ENCODE assay signal across 10 cellular contexts in the genomic region with DNA sequence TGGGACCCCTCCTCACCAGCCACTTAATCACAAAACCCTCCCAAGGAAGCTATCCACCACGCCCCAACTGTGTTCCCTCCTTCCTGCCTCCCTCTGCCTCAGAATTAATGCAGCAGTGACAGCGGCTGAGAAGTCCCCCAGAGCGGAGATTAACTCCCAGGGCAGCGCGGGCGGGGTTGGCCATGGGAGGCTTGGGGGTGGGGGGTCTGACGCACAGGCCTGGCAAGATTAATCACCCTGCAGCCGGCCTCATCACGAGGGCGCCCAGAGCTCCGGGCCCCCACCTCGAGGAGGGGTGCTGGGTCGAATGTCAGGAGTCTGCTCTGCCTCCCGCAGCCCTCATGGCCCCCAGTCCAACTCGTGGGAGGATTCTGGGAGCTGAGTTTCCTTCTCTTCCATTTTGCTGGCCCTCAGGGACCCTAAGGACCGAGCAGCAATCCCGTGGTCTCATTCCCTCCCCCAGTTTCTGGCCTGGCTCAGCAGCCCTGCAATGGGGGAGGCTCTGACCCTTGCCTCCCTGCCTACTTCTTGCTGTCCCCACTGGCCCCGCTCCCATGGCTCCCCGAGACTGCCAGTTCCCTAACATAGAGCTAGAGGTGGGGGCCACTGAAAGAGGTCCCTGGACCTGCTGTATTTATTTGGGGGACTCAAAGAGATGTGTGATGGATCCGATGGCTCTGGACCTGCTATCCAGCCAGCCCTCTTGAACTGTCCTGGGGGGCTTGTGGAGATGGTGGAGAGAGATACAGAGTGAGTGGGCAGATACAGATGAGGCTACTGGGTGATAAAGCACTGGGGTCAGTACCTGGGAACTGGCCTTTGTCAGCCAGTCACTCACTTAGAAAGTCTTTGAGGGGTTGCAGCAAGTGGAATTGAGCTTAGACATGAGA. TPM values are rescaled to one million over a fixed set of nuclear protein-coding genes. Genes with fewer than 3 reads are reported as not detected.
DNase-seq lines count a peak whose midpoint lies in the region; ATAC-seq and TF ChIP-seq lines count a peak whose summit lies in the region.
"Had no signal": no experiment of that assay in that cellular context is flagged by ENCODE, and none has a peak within 500 bp of the region (broad histone marks: within the 10 kb centered on the region; RNA-seq: fewer than 3 reads in every experiment).

No MANE protein-coding gene starts in this region.

- no peak overlapping the region for H3K4me3 ChIP-seq in body of pancreas
- no peak overlapping the region for H3K4me3 ChIP-seq in thymus (ENCODE audit: low read length)

- no peaks in the 10 kb centered on the region for H3K36me3 ChIP-seq in body of pancreas (replicated peaks in 1 of 2; ENCODE audit: insufficient read depth in 1 of 2, low read depth in 2 of 2)
- no peaks in the 10 kb centered on the region for H3K36me3 ChIP-seq in thymus (ENCODE audit: control insufficient read depth, insufficient read depth)

- TF ChIP-seq POLR2A in body of pancreas (IDR thresholded peaks at IDR 0.05), result peak in 1 of 3 donors; percentile 1

- DNase-seq in DMS 273 (lab: John Stamatoyannopoulos, UW; ENCODE audit: unreplicated experiment), result peak; percentile 73
- no peak for DNase-seq in DMS 273 treated with DMSO at 0.1 percent for 48 hours (lab: John Stamatoyannopoulos, UW)
- peak in 3 of 4 donors; percentile 63 to 70 (median 66) for DNase-seq in body of pancreas
- DNase-seq in left kidney (ENCODE audit: low read depth, low spot score), result peak; percentile 94
- DNase-seq in kidney glomerular epithelial cell (lab: John Stamatoyannopoulos, UW), result no peak

- intact Hi-C loops in body of pancreas (cut with DNase I), result no loop called here

- TF ChIP-seq CTCF in body of pancreas (IDR thresholded peaks at IDR 0.05), result peak in 1 of 7 experiments; percentile 7

- 28 to 37% methylated on average over 10 to 20 of the region's 20 CpGs for WGBS in body of pancreas, 2 donors
- 68% methylated on average over 20 of the region's 20 CpGs for WGBS in thymus

- H3K27ac ChIP-seq in body of pancreas (peak overlapping the region; percentile 78 to 86 (median 82)), thymus (ENCODE audit: low read depth) (peak overlapping the region; percentile 8)
- H3K27ac ChIP-seq: 22Rv1, HL-60 had no signal

- H3K4me1 ChIP-seq in body of pancreas, result peaks cover 62% of the 10 kb centered on the region
- peaks cover 46% of the 10 kb centered on the region for H3K4me1 ChIP-seq in thymus (ENCODE audit: control insufficient read depth, insufficient read depth, low read length)

- H3K9me3 ChIP-seq in body of pancreas (no peaks in the 10 kb centered on the region), thymus (ENCODE audit: control insufficient read depth) (no peaks in the 10 kb centered on the region)

- ATAC-seq in body of pancreas (no peak), GM21367 (IDR thresholded peaks at IDR 0.05; ENCODE audit: unreplicated experiment) (no peak), GM21786 (IDR thresholded peaks at IDR 0.05; ENCODE audit: unreplicated experiment) (no peak)

- H3K27me3 ChIP-seq in body of pancreas, result no peaks in the 10 kb centered on the region
- no peaks in the 10 kb centered on the region for H3K27me3 ChIP-seq in thymus (ENCODE audit: control insufficient read depth, insufficient read depth)

RNA-seq across cellular contexts. Expression of gene CXXC5, which starts 42.5 kb away (rescaled TPM):
- 10 to 100 TPM; 86.6 to 87.7 TPM for total RNA-seq in body of pancreas
- polyA plus RNA-seq in thymus, result 47.9 TPM

Comparison
In these comparisons a context has a peak if more than half of its experiments do, and no peak if none do; other contexts are left out.
1. DNase-seq: peak in DMS 273 (single experiment), body of pancreas (3 of 4) and left kidney (single experiment); none in DMS 273 treated with DMSO at 0.1 percent for 48 hours (single experiment) and kidney glomerular epithelial cell (single experiment).